ENCODE assay signal across 1 cellular context in genomic region chr19:4402171-4403004, GRCh38.
TF ChIP-seq lines count a peak whose summit lies in the region.

A gene with protein sequence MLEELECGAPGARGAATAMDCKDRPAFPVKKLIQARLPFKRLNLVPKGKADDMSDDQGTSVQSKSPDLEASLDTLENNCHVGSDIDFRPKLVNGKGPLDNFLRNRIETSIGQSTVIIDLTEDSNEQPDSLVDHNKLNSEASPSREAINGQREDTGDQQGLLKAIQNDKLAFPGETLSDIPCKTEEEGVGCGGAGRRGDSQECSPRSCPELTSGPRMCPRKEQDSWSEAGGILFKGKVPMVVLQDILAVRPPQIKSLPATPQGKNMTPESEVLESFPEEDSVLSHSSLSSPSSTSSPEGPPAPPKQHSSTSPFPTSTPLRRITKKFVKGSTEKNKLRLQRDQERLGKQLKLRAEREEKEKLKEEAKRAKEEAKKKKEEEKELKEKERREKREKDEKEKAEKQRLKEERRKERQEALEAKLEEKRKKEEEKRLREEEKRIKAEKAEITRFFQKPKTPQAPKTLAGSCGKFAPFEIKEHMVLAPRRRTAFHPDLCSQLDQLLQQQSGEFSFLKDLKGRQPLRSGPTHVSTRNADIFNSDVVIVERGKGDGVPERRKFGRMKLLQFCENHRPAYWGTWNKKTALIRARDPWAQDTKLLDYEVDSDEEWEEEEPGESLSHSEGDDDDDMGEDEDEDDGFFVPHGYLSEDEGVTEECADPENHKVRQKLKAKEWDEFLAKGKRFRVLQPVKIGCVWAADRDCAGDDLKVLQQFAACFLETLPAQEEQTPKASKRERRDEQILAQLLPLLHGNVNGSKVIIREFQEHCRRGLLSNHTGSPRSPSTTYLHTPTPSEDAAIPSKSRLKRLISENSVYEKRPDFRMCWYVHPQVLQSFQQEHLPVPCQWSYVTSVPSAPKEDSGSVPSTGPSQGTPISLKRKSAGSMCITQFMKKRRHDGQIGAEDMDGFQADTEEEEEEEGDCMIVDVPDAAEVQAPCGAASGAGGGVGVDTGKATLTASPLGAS (plus strand): TSS chr19:4402640. CDS start chr19:4402763, 123 bp downstream.

TF ChIP-seq in HepG2, 621 proteins besides CTCF, POLR2A, EP300 and RAD21 (continued from another document and continues in another):
- TF ChIP-seq, protein P1, sequence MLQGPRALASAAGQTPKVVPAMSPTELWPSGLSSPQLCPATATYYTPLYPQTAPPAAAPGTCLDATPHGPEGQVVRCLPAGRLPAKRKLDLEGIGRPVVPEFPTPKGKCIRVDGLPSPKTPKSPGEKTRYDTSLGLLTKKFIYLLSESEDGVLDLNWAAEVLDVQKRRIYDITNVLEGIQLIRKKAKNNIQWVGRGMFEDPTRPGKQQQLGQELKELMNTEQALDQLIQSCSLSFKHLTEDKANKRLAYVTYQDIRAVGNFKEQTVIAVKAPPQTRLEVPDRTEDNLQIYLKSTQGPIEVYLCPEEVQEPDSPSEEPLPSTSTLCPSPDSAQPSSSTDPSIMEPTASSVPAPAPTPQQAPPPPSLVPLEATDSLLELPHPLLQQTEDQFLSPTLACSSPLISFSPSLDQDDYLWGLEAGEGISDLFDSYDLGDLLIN (CRISPR knock-in tag; IDR thresholded peaks at IDR 0.05; ENCODE audit: borderline replicate concordance): no peak
- TF ChIP-seq ZSCAN9 (CRISPR knock-in tag; IDR thresholded peaks at IDR 0.05; ENCODE audit: borderline replicate concordance) (no peak), U2AF1 (optimal IDR thresholded peaks at IDR 0.05; ENCODE audit: low read depth, low read length) (no peak), ZNF326 (CRISPR knock-in tag; IDR thresholded peaks at IDR 0.05; ENCODE audit: borderline replicate concordance) (no peak), ZBTB7B (CRISPR knock-in tag; IDR thresholded peaks at IDR 0.05) (no peak), ZMAT3 (CRISPR knock-in tag; conservative IDR thresholded peaks at IDR 0.05) (no peak), ZNF136 (CRISPR knock-in tag; IDR thresholded peaks at IDR 0.05; ENCODE audit: low read depth) (no peak), FOXM1 (CRISPR knock-in tag; IDR thresholded peaks at IDR 0.05) (no peak), FOXJ3 (CRISPR knock-in tag; IDR thresholded peaks at IDR 0.05; ENCODE audit: borderline replicate concordance) (no peak), STAT6 (CRISPR knock-in tag; IDR thresholded peaks at IDR 0.05; ENCODE audit: borderline replicate concordance) (no peak), MEF2D (CRISPR knock-in tag; IDR thresholded peaks at IDR 0.05) (no peak), TEF (CRISPR knock-in tag; IDR thresholded peaks at IDR 0.05) (no peak), ZNF33A (CRISPR knock-in tag; IDR thresholded peaks at IDR 0.05; ENCODE audit: borderline replicate concordance) (no peak), MTF1 (CRISPR knock-in tag; IDR thresholded peaks at IDR 0.05) (no peak), ZNF7 (CRISPR knock-in tag; IDR thresholded peaks at IDR 0.05) (no peak), ZNF468 (CRISPR knock-in tag; IDR thresholded peaks at IDR 0.05) (no peak), TFDP1 (CRISPR knock-in tag; IDR thresholded peaks at IDR 0.05; ENCODE audit: borderline replicate concordance) (peak; percentile 98), PATZ1 (CRISPR knock-in tag; IDR thresholded peaks at IDR 0.05) (peak; percentile 77), SYNCRIP (IDR thresholded peaks at IDR 0.05; ENCODE audit: insufficient read depth, low read depth, low read length) (no peak), GPN1 (CRISPR knock-in tag; IDR thresholded peaks at IDR 0.05; ENCODE audit: borderline replicate concordance) (no peak), ZNF616 (CRISPR knock-in tag; IDR thresholded peaks at IDR 0.05; ENCODE audit: low read depth) (no peak), NFATC3 (CRISPR knock-in tag; IDR thresholded peaks at IDR 0.05) (no peak), ZNF629 (CRISPR knock-in tag; conservative IDR thresholded peaks at IDR 0.05) (no peak), ZFP1 (CRISPR knock-in tag; IDR thresholded peaks at IDR 0.05) (no peak), ZNF574 (CRISPR knock-in tag; IDR thresholded peaks at IDR 0.05) (peak; percentile 96), CBX2 (IDR thresholded peaks at IDR 0.05; ENCODE audit: low read depth, low read length) (no peak), CBX2 (CRISPR knock-in tag; IDR thresholded peaks at IDR 0.05; ENCODE audit: low read depth) (no peak), GMEB1 (CRISPR knock-in tag; IDR thresholded peaks at IDR 0.05; ENCODE audit: borderline replicate concordance) (peak; percentile 58; the same call in 1 of the 2 replicates), KLF13 (CRISPR knock-in tag; IDR thresholded peaks at IDR 0.05) (no peak), SMARCC2 (IDR thresholded peaks at IDR 0.05) (0 out of 2 replicates have a peak, but pooled peaks have one; percentile 30), ZNF652 (CRISPR knock-in tag; IDR thresholded peaks at IDR 0.05; ENCODE audit: borderline replicate concordance, low read depth) (no peak), ZNF615 (CRISPR knock-in tag; IDR thresholded peaks at IDR 0.05; ENCODE audit: borderline replicate concordance) (no peak), KLF11 (CRISPR knock-in tag; IDR thresholded peaks at IDR 0.05) (0 out of 2 replicates have a peak, but pooled peaks have one; percentile 12), ZNF547 (CRISPR knock-in tag; IDR thresholded peaks at IDR 0.05) (no peak; the same call in 1 of the 2 replicates), ZNF256 (CRISPR knock-in tag; conservative IDR thresholded peaks at IDR 0.05) (no peak), YY1 (IDR thresholded peaks at IDR 0.05; ENCODE audit: insufficient read depth, insufficient replicate concordance, low read depth, low read length) (peak; percentile 70), ZBTB21 (CRISPR knock-in tag; IDR thresholded peaks at IDR 0.05) (peak; percentile 90), ZEB1 (IDR thresholded peaks at IDR 0.05; ENCODE audit: insufficient replicate concordance, low read depth) (no peak), ELF3 (CRISPR knock-in tag; IDR thresholded peaks at IDR 0.05) (peak; percentile 49; the same call in 1 of the 2 replicates)
- TF ChIP-seq, protein P2, sequence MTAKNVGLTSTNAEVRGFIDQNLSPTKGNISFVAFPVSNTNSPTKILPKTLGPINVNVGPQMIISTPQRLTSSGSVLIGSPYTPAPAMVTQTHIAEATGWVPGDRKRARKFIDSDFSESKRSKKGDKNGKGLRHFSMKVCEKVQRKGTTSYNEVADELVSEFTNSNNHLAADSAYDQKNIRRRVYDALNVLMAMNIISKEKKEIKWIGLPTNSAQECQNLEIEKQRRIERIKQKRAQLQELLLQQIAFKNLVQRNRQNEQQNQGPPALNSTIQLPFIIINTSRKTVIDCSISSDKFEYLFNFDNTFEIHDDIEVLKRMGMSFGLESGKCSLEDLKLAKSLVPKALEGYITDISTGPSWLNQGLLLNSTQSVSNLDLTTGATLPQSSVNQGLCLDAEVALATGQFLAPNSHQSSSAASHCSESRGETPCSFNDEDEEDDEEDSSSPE (CRISPR knock-in tag; IDR thresholded peaks at IDR 0.05): peak; percentile 98
- TF ChIP-seq, protein P3, sequence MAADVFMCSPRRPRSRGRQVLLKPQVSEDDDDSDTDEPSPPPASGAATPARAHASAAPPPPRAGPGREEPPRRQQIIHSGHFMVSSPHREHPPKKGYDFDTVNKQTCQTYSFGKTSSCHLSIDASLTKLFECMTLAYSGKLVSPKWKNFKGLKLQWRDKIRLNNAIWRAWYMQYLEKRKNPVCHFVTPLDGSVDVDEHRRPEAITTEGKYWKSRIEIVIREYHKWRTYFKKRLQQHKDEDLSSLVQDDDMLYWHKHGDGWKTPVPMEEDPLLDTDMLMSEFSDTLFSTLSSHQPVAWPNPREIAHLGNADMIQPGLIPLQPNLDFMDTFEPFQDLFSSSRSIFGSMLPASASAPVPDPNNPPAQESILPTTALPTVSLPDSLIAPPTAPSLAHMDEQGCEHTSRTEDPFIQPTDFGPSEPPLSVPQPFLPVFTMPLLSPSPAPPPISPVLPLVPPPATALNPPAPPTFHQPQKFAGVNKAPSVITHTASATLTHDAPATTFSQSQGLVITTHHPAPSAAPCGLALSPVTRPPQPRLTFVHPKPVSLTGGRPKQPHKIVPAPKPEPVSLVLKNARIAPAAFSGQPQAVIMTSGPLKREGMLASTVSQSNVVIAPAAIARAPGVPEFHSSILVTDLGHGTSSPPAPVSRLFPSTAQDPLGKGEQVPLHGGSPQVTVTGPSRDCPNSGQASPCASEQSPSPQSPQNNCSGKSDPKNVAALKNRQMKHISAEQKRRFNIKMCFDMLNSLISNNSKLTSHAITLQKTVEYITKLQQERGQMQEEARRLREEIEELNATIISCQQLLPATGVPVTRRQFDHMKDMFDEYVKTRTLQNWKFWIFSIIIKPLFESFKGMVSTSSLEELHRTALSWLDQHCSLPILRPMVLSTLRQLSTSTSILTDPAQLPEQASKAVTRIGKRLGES (CRISPR knock-in tag; IDR thresholded peaks at IDR 0.05; ENCODE audit: borderline replicate concordance): no peak
